Comparison of ENCODE assay signal across 15 cellular contexts in genomic region chr10:44020322-44021111, GRCh38.
A peak's percentile ranks its signal among the peaks of the same experiment; 100 is the strongest.
DNase-seq lines count a peak whose midpoint lies in the region; ATAC-seq and TF ChIP-seq lines count a peak whose summit lies in the region.
"Had no signal": no experiment of that assay in that cellular context is flagged by ENCODE, and none has a peak within 500 bp of the region (broad histone marks: within the 10 kb centered on the region; RNA-seq: fewer than 3 reads in every experiment).

No MANE protein-coding gene starts in this region.

- peaks cover 46% of the 10 kb centered on the region for H3K27me3 ChIP-seq in WERI-Rb-1 (ENCODE audit: insufficient read depth, low read depth, severe bottlenecking)

- TF ChIP-seq CTCF in WERI-Rb-1 (IDR thresholded peaks at IDR 0.05; ENCODE audit: low read depth, low read length) = no peak

- peak; percentile 56 for ATAC-seq in GM18873 (IDR thresholded peaks at IDR 0.05; ENCODE audit: low FRiP score, unreplicated experiment)
- ATAC-seq in HG02588 (IDR thresholded peaks at IDR 0.05; ENCODE audit: unreplicated experiment) = peak; percentile 47
- ATAC-seq: stimulated activated memory B cell treated with anti-CD40 and anti-IgM and Interleukin-4, amounts not matched to agents 10 μg/mL and 1 μg/mL and 100 μg/mL, for 72 hours had no signal

- DNase-seq in RPMI7951 (ENCODE audit: low read depth) (peak; percentile 47), posterior vena cava (ENCODE audit: low spot score) (peak; percentile 51), WERI-Rb-1 (no peak), SK-N-DZ (ENCODE audit: low spot score) (no peak), NCI-H2081 treated with DMSO at 0.1 percent for 48 hours (lab: John Stamatoyannopoulos, UW) (no peak)
- DNase-seq in activated CD4-positive, alpha-beta T cell treated with anti-CD3 and anti-CD28 coated beads for 4 hours = no peak
- DNase-seq: activated CD4-positive, alpha-beta T cell treated with anti-CD3 and anti-CD28 coated beads, Interleukin-2, amount 50 U/mL, for 48 hours; activated naive CD4-positive, alpha-beta T cell treated with Interleukin-2 at 50 U/mL for 16 hours; cerebellar nuclear complex; islet precursor cell; NCI-H2029; nephron progenitor cell had no signal

- intact Hi-C loops in posterior vena cava (cut with DNase I) = no loop called here

- H3K4me3 ChIP-seq in WERI-Rb-1 (ENCODE audit: low read depth, low read length) = no peak overlapping the region

- H3K27ac ChIP-seq in WERI-Rb-1 = no peak overlapping the region

- no peaks in the 10 kb centered on the region for H3K36me3 ChIP-seq in WERI-Rb-1

- no peaks in the 10 kb centered on the region for H3K9me3 ChIP-seq in WERI-Rb-1 (ENCODE audit: severe bottlenecking)

Comparison
In these comparisons a context has a peak if more than half of its experiments do, and no peak if none do; other contexts are left out.
1. DNase-seq: peak in RPMI7951 (single experiment) and posterior vena cava (single experiment); none in WERI-Rb-1 (single experiment), SK-N-DZ (single experiment), activated CD4-positive, alpha-beta T cell treated with anti-CD3 and anti-CD28 coated beads for 4 hours (0 of 2) and NCI-H2081 treated with DMSO at 0.1 percent for 48 hours (single experiment).